Comparison of ENCODE assay signal across 17 cellular contexts in genomic region chr15:86863226-86863915, GRCh38.
DNase-seq lines count a peak whose midpoint lies in the region; ATAC-seq and FAIRE-seq lines count a peak whose summit lies in the region.
"Had no signal": no experiment of that assay in that cellular context is flagged by ENCODE, and none has a peak within 500 bp of the region (broad histone marks: within the 10 kb centered on the region; RNA-seq: fewer than 3 reads in every experiment).

No MANE protein-coding gene starts in this region.

- ATAC-seq in left ventricle myocardium superior: peak; percentile 32
- ATAC-seq in Right ventricle myocardium superior (ENCODE audit: poor library complexity): no peak
- ATAC-seq: stimulated activated naive CD8-positive, alpha-beta T cell treated with anti-CD3 and anti-CD28 coated beads, Interleukin-15, amount 100 ng/mL, for 72 hours had no signal

- intact Hi-C loops in left ventricle myocardium superior (cut with micrococcal nuclease) (no loop called here), Right ventricle myocardium superior (cut with DNase I) (no loop called here)

- no peak for FAIRE-seq in urothelium cell line (lab: Jason Lieb, UNC)
- FAIRE-seq: small intestine had no signal

- no peak for DNase-seq in left ventricle myocardium superior
- no peak for DNase-seq in Right ventricle myocardium superior
- peak; percentile 84 for DNase-seq in astrocyte of the hippocampus (ENCODE audit: low read depth, low spot score)
- peak; percentile 31 for DNase-seq in iris pigment epithelial cell (ENCODE audit: low read depth)
- peak; percentile 72 for DNase-seq in urothelium cell line (ENCODE audit: low spot score)
- no peak for DNase-seq in OCI-M1 (lab: John Stamatoyannopoulos, UW)
- no peak for DNase-seq in amniotic stem cell (lab: John Stamatoyannopoulos, UW)
- DNase-seq in NCI-H2029 treated with DMSO at 0.1 percent for 48 hours (lab: John Stamatoyannopoulos, UW): no peak
- DNase-seq: activated CD4-positive, alpha-beta T cell treated with anti-CD3 and anti-CD28 coated beads, Interleukin-2, amount 50 U/mL, for 1 hour; adrenal gland; Calu3; HCEC 1CT; NCI-H1930; occipital lobe; small intestine; stimulated activated naive CD8-positive, alpha-beta T cell treated with anti-CD3 and anti-CD28 coated beads, Interleukin-15, amount 100 ng/mL, for 72 hours; T-helper 9 cell had no signal

Comparison
In these comparisons a context has a peak if more than half of its experiments do, and no peak if none do; other contexts are left out.
1. DNase-seq: peak in astrocyte of the hippocampus (single experiment), iris pigment epithelial cell (single experiment) and urothelium cell line (single experiment); none in left ventricle myocardium superior (single experiment), Right ventricle myocardium superior (single experiment), OCI-M1 (single experiment), amniotic stem cell (single experiment) and NCI-H2029 treated with DMSO at 0.1 percent for 48 hours (single experiment).